Comparison of ENCODE assay signal across 1 cellular context in the genomic region with DNA sequence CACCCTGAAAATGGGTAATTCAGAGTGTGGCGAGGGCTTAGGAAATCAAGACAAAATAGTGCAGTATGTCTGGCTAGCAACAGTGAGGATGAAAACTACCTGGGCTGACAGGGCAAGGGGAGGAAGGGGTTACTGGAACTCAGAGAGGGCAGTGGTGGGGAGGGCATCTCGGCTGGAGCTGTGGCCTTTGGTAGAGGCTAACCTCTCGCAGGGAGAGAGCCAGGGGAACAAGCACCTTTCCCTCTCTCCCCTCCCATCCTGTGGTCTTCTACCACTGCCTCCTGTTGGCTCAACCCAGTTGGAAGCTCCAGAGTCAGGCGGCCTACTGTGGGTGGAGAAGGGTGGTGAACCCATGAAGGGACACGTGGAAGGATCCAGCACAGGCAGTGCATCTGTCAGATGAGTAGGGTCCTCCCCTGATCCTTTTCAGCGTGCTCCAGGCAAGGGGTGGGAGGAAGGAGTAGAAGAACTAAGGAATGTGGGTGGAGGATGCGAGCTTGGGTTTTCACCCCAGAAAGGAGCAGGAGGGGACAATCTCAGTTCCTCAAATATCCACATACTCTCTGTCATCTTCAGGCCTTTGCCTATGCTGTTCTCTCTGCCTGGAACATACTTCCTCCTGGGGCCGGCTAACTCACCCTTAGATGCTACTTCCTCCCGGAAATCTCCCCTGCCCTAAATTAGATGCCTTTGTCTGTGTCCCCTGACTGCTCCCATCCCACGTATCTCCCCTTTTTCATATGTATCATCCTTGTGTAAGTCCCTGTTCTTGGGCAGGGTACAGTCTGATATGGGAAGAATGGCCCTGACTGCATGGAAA.
TF ChIP-seq lines count a peak whose summit lies in the region.

No MANE protein-coding gene starts in this region.

TF ChIP-seq in GM12878, 131 proteins besides CTCF, POLR2A, EP300 and RAD21 (continued from another document):
- TF ChIP-seq POU2F2 (IDR thresholded peaks at IDR 0.05; ENCODE audit: borderline replicate concordance, low read depth, low read length) = no peak
